In the genomic region with DNA sequence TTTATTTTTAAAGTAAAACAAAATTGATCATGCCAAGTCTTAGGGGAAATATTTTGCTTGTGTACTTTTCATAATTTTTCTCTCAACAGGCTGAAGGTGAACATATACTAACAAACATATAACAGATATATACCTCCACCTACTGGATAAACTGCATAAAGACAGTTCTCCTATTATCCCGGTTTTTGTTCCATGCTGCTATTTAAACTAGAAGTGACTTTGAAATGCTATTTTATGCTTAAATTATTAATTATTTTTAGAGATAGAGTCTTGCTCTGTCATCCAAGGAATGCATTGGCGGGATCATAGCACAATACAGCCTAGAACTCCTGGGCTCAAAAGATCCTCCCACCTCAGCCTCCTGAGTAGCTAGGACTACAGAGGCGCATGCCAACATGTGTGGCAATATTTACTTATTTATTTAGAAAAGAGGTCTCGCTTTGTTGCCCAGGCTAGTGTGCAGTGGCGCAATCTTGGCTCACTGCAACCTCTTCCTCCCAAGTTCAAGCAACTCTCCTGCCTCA, we compare ENCODE assay signal across 1 cellular context.
A peak's percentile ranks its signal among the peaks of the same experiment; 100 is the strongest.
TF ChIP-seq lines count a peak whose summit lies in the region.

No MANE protein-coding gene starts in this region.

TF ChIP-seq in HepG2, 621 proteins besides CTCF, POLR2A, EP300 and RAD21 (continued from another document):
- TF ChIP-seq, protein P1, sequence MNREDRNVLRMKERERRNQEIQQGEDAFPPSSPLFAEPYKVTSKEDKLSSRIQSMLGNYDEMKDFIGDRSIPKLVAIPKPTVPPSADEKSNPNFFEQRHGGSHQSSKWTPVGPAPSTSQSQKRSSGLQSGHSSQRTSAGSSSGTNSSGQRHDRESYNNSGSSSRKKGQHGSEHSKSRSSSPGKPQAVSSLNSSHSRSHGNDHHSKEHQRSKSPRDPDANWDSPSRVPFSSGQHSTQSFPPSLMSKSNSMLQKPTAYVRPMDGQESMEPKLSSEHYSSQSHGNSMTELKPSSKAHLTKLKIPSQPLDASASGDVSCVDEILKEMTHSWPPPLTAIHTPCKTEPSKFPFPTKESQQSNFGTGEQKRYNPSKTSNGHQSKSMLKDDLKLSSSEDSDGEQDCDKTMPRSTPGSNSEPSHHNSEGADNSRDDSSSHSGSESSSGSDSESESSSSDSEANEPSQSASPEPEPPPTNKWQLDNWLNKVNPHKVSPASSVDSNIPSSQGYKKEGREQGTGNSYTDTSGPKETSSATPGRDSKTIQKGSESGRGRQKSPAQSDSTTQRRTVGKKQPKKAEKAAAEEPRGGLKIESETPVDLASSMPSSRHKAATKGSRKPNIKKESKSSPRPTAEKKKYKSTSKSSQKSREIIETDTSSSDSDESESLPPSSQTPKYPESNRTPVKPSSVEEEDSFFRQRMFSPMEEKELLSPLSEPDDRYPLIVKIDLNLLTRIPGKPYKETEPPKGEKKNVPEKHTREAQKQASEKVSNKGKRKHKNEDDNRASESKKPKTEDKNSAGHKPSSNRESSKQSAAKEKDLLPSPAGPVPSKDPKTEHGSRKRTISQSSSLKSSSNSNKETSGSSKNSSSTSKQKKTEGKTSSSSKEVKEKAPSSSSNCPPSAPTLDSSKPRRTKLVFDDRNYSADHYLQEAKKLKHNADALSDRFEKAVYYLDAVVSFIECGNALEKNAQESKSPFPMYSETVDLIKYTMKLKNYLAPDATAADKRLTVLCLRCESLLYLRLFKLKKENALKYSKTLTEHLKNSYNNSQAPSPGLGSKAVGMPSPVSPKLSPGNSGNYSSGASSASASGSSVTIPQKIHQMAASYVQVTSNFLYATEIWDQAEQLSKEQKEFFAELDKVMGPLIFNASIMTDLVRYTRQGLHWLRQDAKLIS (CRISPR knock-in tag; IDR thresholded peaks at IDR 0.05), result no peak
- TF ChIP-seq GPN1 (CRISPR knock-in tag; IDR thresholded peaks at IDR 0.05; ENCODE audit: borderline replicate concordance), result no peak
- TF ChIP-seq, protein P2, sequence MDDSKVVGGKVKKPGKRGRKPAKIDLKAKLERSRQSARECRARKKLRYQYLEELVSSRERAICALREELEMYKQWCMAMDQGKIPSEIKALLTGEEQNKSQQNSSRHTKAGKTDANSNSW (CRISPR knock-in tag; IDR thresholded peaks at IDR 0.05; ENCODE audit: borderline replicate concordance), result no peak
- TF ChIP-seq ZNF615 (CRISPR knock-in tag; IDR thresholded peaks at IDR 0.05; ENCODE audit: borderline replicate concordance), result no peak
- TF ChIP-seq, protein P3, sequence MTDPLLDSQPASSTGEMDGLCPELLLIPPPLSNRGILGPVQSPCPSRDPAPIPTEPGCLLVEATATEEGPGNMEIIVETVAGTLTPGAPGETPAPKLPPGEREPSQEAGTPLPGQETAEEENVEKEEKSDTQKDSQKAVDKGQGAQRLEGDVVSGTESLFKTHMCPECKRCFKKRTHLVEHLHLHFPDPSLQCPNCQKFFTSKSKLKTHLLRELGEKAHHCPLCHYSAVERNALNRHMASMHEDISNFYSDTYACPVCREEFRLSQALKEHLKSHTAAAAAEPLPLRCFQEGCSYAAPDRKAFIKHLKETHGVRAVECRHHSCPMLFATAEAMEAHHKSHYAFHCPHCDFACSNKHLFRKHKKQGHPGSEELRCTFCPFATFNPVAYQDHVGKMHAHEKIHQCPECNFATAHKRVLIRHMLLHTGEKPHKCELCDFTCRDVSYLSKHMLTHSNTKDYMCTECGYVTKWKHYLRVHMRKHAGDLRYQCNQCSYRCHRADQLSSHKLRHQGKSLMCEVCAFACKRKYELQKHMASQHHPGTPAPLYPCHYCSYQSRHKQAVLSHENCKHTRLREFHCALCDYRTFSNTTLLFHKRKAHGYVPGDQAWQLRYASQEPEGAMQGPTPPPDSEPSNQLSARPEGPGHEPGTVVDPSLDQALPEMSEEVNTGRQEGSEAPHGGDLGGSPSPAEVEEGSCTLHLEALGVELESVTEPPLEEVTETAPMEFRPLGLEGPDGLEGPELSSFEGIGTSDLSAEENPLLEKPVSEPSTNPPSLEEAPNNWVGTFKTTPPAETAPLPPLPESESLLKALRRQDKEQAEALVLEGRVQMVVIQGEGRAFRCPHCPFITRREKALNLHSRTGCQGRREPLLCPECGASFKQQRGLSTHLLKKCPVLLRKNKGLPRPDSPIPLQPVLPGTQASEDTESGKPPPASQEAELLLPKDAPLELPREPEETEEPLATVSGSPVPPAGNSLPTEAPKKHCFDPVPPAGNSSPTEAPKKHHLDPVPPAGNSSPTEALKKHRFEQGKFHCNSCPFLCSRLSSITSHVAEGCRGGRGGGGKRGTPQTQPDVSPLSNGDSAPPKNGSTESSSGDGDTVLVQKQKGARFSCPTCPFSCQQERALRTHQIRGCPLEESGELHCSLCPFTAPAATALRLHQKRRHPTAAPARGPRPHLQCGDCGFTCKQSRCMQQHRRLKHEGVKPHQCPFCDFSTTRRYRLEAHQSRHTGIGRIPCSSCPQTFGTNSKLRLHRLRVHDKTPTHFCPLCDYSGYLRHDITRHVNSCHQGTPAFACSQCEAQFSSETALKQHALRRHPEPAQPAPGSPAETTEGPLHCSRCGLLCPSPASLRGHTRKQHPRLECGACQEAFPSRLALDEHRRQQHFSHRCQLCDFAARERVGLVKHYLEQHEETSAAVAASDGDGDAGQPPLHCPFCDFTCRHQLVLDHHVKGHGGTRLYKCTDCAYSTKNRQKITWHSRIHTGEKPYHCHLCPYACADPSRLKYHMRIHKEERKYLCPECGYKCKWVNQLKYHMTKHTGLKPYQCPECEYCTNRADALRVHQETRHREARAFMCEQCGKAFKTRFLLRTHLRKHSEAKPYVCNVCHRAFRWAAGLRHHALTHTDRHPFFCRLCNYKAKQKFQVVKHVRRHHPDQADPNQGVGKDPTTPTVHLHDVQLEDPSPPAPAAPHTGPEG (CRISPR knock-in tag; IDR thresholded peaks at IDR 0.05), result no peak
- TF ChIP-seq MTF2 (CRISPR knock-in tag; IDR thresholded peaks at IDR 0.05; ENCODE audit: borderline replicate concordance), result no peak
- no peak for TF ChIP-seq NBN (conservative IDR thresholded peaks at IDR 0.05)
- TF ChIP-seq TBX3 (IDR thresholded peaks at IDR 0.05; ENCODE audit: borderline replicate concordance), result no peak
- TF ChIP-seq, protein P4, sequence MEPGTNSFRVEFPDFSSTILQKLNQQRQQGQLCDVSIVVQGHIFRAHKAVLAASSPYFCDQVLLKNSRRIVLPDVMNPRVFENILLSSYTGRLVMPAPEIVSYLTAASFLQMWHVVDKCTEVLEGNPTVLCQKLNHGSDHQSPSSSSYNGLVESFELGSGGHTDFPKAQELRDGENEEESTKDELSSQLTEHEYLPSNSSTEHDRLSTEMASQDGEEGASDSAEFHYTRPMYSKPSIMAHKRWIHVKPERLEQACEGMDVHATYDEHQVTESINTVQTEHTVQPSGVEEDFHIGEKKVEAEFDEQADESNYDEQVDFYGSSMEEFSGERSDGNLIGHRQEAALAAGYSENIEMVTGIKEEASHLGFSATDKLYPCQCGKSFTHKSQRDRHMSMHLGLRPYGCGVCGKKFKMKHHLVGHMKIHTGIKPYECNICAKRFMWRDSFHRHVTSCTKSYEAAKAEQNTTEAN (CRISPR knock-in tag; conservative IDR thresholded peaks at IDR 0.05), result 0 out of 2 replicates have a peak, but pooled peaks have one; percentile 26
- TF ChIP-seq SP4 (CRISPR knock-in tag; IDR thresholded peaks at IDR 0.05), result no peak
- TF ChIP-seq ZMYM4 (CRISPR knock-in tag; IDR thresholded peaks at IDR 0.05), result peak; percentile 78
- TF ChIP-seq HES4 (CRISPR knock-in tag; IDR thresholded peaks at IDR 0.05; ENCODE audit: borderline replicate concordance), result no peak
- TF ChIP-seq, protein P5, sequence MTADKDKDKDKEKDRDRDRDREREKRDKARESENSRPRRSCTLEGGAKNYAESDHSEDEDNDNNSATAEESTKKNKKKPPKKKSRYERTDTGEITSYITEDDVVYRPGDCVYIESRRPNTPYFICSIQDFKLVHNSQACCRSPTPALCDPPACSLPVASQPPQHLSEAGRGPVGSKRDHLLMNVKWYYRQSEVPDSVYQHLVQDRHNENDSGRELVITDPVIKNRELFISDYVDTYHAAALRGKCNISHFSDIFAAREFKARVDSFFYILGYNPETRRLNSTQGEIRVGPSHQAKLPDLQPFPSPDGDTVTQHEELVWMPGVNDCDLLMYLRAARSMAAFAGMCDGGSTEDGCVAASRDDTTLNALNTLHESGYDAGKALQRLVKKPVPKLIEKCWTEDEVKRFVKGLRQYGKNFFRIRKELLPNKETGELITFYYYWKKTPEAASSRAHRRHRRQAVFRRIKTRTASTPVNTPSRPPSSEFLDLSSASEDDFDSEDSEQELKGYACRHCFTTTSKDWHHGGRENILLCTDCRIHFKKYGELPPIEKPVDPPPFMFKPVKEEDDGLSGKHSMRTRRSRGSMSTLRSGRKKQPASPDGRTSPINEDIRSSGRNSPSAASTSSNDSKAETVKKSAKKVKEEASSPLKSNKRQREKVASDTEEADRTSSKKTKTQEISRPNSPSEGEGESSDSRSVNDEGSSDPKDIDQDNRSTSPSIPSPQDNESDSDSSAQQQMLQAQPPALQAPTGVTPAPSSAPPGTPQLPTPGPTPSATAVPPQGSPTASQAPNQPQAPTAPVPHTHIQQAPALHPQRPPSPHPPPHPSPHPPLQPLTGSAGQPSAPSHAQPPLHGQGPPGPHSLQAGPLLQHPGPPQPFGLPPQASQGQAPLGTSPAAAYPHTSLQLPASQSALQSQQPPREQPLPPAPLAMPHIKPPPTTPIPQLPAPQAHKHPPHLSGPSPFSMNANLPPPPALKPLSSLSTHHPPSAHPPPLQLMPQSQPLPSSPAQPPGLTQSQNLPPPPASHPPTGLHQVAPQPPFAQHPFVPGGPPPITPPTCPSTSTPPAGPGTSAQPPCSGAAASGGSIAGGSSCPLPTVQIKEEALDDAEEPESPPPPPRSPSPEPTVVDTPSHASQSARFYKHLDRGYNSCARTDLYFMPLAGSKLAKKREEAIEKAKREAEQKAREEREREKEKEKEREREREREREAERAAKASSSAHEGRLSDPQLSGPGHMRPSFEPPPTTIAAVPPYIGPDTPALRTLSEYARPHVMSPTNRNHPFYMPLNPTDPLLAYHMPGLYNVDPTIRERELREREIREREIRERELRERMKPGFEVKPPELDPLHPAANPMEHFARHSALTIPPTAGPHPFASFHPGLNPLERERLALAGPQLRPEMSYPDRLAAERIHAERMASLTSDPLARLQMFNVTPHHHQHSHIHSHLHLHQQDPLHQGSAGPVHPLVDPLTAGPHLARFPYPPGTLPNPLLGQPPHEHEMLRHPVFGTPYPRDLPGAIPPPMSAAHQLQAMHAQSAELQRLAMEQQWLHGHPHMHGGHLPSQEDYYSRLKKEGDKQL (CRISPR knock-in tag; IDR thresholded peaks at IDR 0.05; ENCODE audit: low read depth), result peak; percentile 24; the same call in 1 of the 2 replicates
- no peak for TF ChIP-seq KDM6A (CRISPR knock-in tag; IDR thresholded peaks at IDR 0.05; ENCODE audit: low read depth)
- no peak for TF ChIP-seq ZNF230 (CRISPR knock-in tag; IDR thresholded peaks at IDR 0.05)
- TF ChIP-seq, protein P6, sequence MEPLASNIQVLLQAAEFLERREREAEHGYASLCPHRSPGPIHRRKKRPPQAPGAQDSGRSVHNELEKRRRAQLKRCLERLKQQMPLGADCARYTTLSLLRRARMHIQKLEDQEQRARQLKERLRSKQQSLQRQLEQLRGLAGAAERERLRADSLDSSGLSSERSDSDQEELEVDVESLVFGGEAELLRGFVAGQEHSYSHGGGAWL (CRISPR knock-in tag; IDR thresholded peaks at IDR 0.05), result no peak
